Comparison of ENCODE assay signal across 11 cellular contexts in the genomic region with DNA sequence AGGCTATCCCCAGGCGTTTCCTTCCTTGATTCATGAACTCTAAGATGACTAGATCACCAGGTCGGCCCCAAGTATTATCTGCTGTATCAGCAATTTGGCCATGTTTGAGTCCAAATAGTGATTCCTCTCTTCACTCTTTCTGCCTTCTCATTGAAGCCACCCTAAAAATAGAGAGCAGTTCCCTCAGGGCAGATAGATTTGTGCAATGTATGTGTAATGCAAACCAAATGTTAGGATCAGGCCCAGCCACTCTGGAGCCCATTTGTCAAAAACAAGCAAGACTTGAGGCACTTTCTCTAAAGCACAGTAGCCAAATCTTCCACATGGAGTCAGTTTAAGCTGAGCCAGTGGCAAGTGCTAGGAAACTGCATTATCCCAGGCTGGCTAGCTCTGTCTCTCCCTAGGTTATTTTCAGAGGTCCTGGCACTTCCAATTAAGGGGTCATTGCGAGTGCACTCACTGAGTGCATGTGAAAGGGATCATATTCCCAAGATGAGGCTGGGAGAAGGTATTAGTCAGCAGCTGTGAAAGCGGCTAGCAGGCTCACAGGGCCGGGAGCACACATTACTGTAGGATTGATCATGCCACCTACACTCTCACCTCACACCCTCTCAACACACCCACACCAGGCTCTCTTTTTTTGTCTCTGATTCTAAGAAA.
DNase-seq lines count a peak whose midpoint lies in the region; ATAC-seq and TF ChIP-seq lines count a peak whose summit lies in the region.
"Had no signal": no experiment of that assay in that cellular context is flagged by ENCODE, and none has a peak within 500 bp of the region (broad histone marks: within the 10 kb centered on the region; RNA-seq: fewer than 3 reads in every experiment).

No MANE protein-coding gene starts in this region.

- no peaks in the 10 kb centered on the region for H3K27me3 ChIP-seq in SJCRH30
- H3K27me3 ChIP-seq in foreskin keratinocyte = no peaks in the 10 kb centered on the region
- no peaks in the 10 kb centered on the region for H3K27me3 ChIP-seq in gastrocnemius medialis
- H3K27me3 ChIP-seq: upper lobe of left lung had no signal

- ATAC-seq in foreskin keratinocyte (peak; percentile 98), gastrocnemius medialis (peak; percentile 96), GM21786 (IDR thresholded peaks at IDR 0.05; ENCODE audit: unreplicated experiment) (no peak), HG02798 (IDR thresholded peaks at IDR 0.05; ENCODE audit: poor library complexity, unreplicated experiment) (no peak)
- ATAC-seq: activated T-cell treated with anti-CD3 and anti-CD28 coated beads, Interleukin-2, amount 50 U/mL, for 72 hours had no signal

- H3K4me3 ChIP-seq in SJCRH30 (no peak overlapping the region), gastrocnemius medialis (no peak overlapping the region)
- H3K4me3 ChIP-seq: upper lobe of left lung had no signal

- in situ Hi-C loops in gastrocnemius medialis (cut with MboI; ENCODE audit: low sequenced_read_pairs in 4 of 4) = no loop called here

- no peak for TF ChIP-seq CTCF in foreskin keratinocyte (conservative IDR thresholded peaks at IDR 0.05)
- TF ChIP-seq CTCF in gastrocnemius medialis (IDR thresholded peaks at IDR 0.05 in 4 of 5, conservative IDR thresholded peaks at IDR 0.05 in 1 of 5) = no peak

- H3K36me3 ChIP-seq in SJCRH30 (no peaks in the 10 kb centered on the region), gastrocnemius medialis (no peaks in the 10 kb centered on the region)
- H3K36me3 ChIP-seq: upper lobe of left lung had no signal

- H3K4me1 ChIP-seq in SJCRH30 (peaks cover 10% of the 10 kb centered on the region), foreskin keratinocyte (peaks cover 10% of the 10 kb centered on the region), gastrocnemius medialis (peaks cover 26 to 37% of the 10 kb centered on the region in 2 donors)

- H3K9me3 ChIP-seq in SJCRH30 (replicated peaks) (no peaks in the 10 kb centered on the region), gastrocnemius medialis (no peaks in the 10 kb centered on the region)
- H3K9me3 ChIP-seq: upper lobe of left lung had no signal

- intact Hi-C loops in gastrocnemius medialis (cut with DNase I; ENCODE audit: low total_unique reads) = no loop called here

- peak in 1 of 2 donors; percentile 24 for TF ChIP-seq POLR2A in gastrocnemius medialis (IDR thresholded peaks at IDR 0.05)

- H3K27ac ChIP-seq in SJCRH30 (no peak overlapping the region), foreskin keratinocyte (peak overlapping the region; percentile 63), gastrocnemius medialis (peak overlapping the region; percentile 73 to 85 (median 78))

- peak; percentile 89 for DNase-seq in H4 (ENCODE audit: low spot score)
- peak; percentile 61 to 83 for DNase-seq in SJCRH30
- DNase-seq in foreskin keratinocyte = peak; percentile 93 to 96
- DNase-seq in gastrocnemius medialis = peak; percentile 69 to 86
- no peak for DNase-seq in Kasumi-1 (lab: John Stamatoyannopoulos, UW)
- DNase-seq in NCI-H187 treated with DMSO at 0.1 percent for 48 hours (lab: John Stamatoyannopoulos, UW) = no peak
- DNase-seq: activated T-cell treated with anti-CD3 and anti-CD28 coated beads, Interleukin-2, amount 50 U/mL, for 72 hours; hippocampal formation; upper lobe of left lung had no signal

Comparison
In these comparisons a context has a peak if more than half of its experiments do, and no peak if none do; other contexts are left out.
1. DNase-seq: peak in H4 (single experiment), SJCRH30 (2 of 2), foreskin keratinocyte (2 of 2) and gastrocnemius medialis (2 of 2); none in Kasumi-1 (0 of 2) and NCI-H187 treated with DMSO at 0.1 percent for 48 hours (single experiment).
2. ATAC-seq: peak in foreskin keratinocyte (single experiment) and gastrocnemius medialis (2 of 2); none in GM21786 (single experiment) and HG02798 (single experiment).